1 cellular context compared by ENCODE assay signal in genomic region chr3:45948409-45948808, GRCh38.
TF ChIP-seq lines count a peak whose summit lies in the region.

No MANE protein-coding gene starts in this region.

TF ChIP-seq in IMR-90, 13 proteins besides CTCF, POLR2A, EP300 and RAD21:
- TF ChIP-seq, protein P1, sequence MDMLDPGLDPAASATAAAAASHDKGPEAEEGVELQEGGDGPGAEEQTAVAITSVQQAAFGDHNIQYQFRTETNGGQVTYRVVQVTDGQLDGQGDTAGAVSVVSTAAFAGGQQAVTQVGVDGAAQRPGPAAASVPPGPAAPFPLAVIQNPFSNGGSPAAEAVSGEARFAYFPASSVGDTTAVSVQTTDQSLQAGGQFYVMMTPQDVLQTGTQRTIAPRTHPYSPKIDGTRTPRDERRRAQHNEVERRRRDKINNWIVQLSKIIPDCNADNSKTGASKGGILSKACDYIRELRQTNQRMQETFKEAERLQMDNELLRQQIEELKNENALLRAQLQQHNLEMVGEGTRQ (IDR thresholded peaks at IDR 0.05; ENCODE audit: low read depth, low read length): no peak
- TF ChIP-seq NFE2L2 (IDR thresholded peaks at IDR 0.05; ENCODE audit: low read depth, low read length) (peak; percentile 54; the same call in 1 of the 2 replicates), MXI1 (IDR thresholded peaks at IDR 0.05; ENCODE audit: borderline replicate concordance, low read depth, low read length) (no peak), MAZ (IDR thresholded peaks at IDR 0.05; ENCODE audit: borderline replicate concordance, low read depth, low read length) (no peak), SMC3 (IDR thresholded peaks at IDR 0.05; ENCODE audit: low read depth, low read length) (no peak), CEBPB (IDR thresholded peaks at IDR 0.05; ENCODE audit: low read depth, low read length) (peak; percentile 31; the same call in 1 of the 2 replicates), FOS (IDR thresholded peaks at IDR 0.05; ENCODE audit: low read depth, low read length) (no peak), BHLHE40 (IDR thresholded peaks at IDR 0.05; ENCODE audit: low read depth, low read length) (peak; percentile 39), RFX5 (IDR thresholded peaks at IDR 0.05; ENCODE audit: low read depth, low read length) (no peak), RCOR1 (IDR thresholded peaks at IDR 0.05; ENCODE audit: insufficient replicate concordance, low read length) (no peak)
